19 cellular contexts compared by ENCODE assay signal in the genomic region with DNA sequence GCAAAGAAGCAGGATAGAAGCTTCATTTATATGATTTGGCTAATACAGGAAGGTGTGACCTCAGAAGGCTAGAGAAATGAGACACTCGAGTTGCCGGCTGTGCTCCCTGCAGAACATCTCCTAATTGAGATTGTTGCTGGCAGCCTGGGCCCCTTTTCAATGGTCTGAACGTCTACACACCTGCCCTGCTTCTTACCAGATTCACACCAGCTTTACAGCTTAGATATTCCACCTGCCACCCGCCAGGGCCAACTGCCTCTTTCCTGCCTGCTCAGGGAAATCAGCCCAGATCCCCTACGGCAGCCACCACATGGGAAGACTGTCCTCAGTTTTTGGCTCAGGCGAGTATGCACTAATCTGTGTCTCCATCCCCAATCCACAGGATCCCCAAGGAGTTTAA.
"Had no signal": no experiment of that assay in that cellular context is flagged by ENCODE, and none has a peak within 500 bp of the region (broad histone marks: within the 10 kb centered on the region; RNA-seq: fewer than 3 reads in every experiment).

No MANE protein-coding gene starts in this region.

- H3K4me3 ChIP-seq: cardiac muscle cell, colonic mucosa, left lung, mucosa of descending colon, ovary, suprapubic skin, upper lobe of left lung had no signal

- H3K9me3 ChIP-seq: colonic mucosa, left lung, ovary, suprapubic skin, upper lobe of left lung had no signal

- DNase-seq: activated CD4-positive, alpha-beta T cell treated with anti-CD3 and anti-CD28 coated beads for 4 hours; activated CD8-positive, alpha-beta T cell treated with anti-CD3 and anti-CD28 coated beads for 36 hours; activated effector memory CD4-positive, alpha-beta T cell treated with Interleukin-2 at 50 U/mL for 16 hours; activated T-cell treated with anti-CD3 and anti-CD28 coated beads, Interleukin-2, amount 50 U/mL, for 4 hours; colonic mucosa; foreskin keratinocyte; glutamatergic neuron; hypothalamus; kidney; left lung; mucosa of descending colon; naive thymus-derived CD4-positive, alpha-beta T cell; ovary; upper lobe of left lung had no signal

- ATAC-seq: activated CD8-positive, alpha-beta T cell treated with anti-CD3 and anti-CD28 coated beads for 36 hours; activated naive CD4-positive, alpha-beta T cell treated with anti-CD3 and anti-CD28 coated beads, Interleukin-2, amount 50 U/mL, for 72 hours; activated T-cell treated with anti-CD3 and anti-CD28 coated beads, Interleukin-2, amount 50 U/mL, for 4 hours; foreskin keratinocyte; left lung; mucosa of descending colon; naive thymus-derived CD4-positive, alpha-beta T cell; sciatic nerve; WTC11 had no signal

- H3K4me1 ChIP-seq: colonic mucosa, foreskin keratinocyte, left lung, suprapubic skin, upper lobe of left lung had no signal

- H3K27me3 ChIP-seq: cardiac muscle cell, colonic mucosa, foreskin keratinocyte, left lung, ovary, upper lobe of left lung had no signal

- H3K27ac ChIP-seq: cardiac muscle cell, colonic mucosa, foreskin keratinocyte, left lung, ovary, suprapubic skin, upper lobe of left lung had no signal

- H3K36me3 ChIP-seq: cardiac muscle cell, colonic mucosa, left lung, ovary, suprapubic skin, upper lobe of left lung had no signal
